11 cellular contexts compared by ENCODE assay signal in the genomic region with DNA sequence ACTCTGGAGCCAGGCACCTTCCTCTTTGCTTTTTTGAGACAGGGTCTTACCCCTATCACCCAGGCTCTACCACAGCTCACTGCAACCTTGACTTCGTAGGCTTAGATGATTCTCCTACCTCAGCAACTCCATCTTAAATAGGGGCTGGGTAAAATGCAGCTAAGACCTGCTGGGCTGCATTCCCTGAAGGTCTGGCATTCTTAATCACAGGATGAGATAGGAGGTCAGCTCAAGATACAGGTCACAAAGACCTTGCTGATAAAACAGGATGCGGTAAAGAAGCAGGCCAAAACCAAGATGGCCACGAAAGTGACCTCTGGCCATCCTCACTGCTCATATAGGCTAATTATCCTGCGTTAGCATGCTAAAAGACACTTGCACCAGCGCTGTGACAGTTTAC.
DNase-seq lines count a peak whose midpoint lies in the region; ATAC-seq and TF ChIP-seq lines count a peak whose summit lies in the region.
"Had no signal": no experiment of that assay in that cellular context is flagged by ENCODE, and none has a peak within 500 bp of the region (broad histone marks: within the 10 kb centered on the region; RNA-seq: fewer than 3 reads in every experiment).

No MANE protein-coding gene starts in this region.

- no peak for TF ChIP-seq CTCF in WTC11 (IDR thresholded peaks at IDR 0.05)
- TF ChIP-seq CTCF in type B pancreatic cell (conservative IDR thresholded peaks at IDR 0.05) = no peak

- H3K36me3 Mint-ChIP-seq in WTC11 (peaks cover 13% of the 10 kb centered on the region), type B pancreatic cell (no peaks in the 10 kb centered on the region)
- H3K36me3 Mint-ChIP-seq: CD14-positive monocyte; CD8-positive, alpha-beta T cell had no signal

- H3K27ac Mint-ChIP-seq in WTC11 (no peak overlapping the region), type B pancreatic cell (peak overlapping the region; percentile 60)
- H3K27ac Mint-ChIP-seq: CD14-positive monocyte; CD8-positive, alpha-beta T cell had no signal

- H3K27me3 Mint-ChIP-seq in WTC11 (ENCODE audit: low read depth) (no peaks in the 10 kb centered on the region), type B pancreatic cell (peaks cover 3% of the 10 kb centered on the region)

- no peak overlapping the region for H3K4me3 Mint-ChIP-seq in WTC11
- H3K4me3 Mint-ChIP-seq in type B pancreatic cell = peak overlapping the region; percentile 71
- H3K4me3 Mint-ChIP-seq: CD14-positive monocyte; CD8-positive, alpha-beta T cell had no signal

- DNase-seq in ELF-1 (ENCODE audit: low read depth, low spot score) (peak; percentile 81), WTC11 (ENCODE audit: low spot score) (no peak), iPS-NIHi7 (ENCODE audit: extremely low spot score) (peak; percentile 26), type B pancreatic cell (ENCODE audit: extremely low spot score, unreplicated experiment) (no peak), 8988T (no peak)
- DNase-seq: CD8-positive, alpha-beta T cell; DMS53 had no signal

- H3K9me3 Mint-ChIP-seq in WTC11 (peaks cover 21% of the 10 kb centered on the region), type B pancreatic cell (peaks cover 9% of the 10 kb centered on the region)

- peak; percentile 46 for ATAC-seq in WTC11
- no peak for ATAC-seq in GM18909 (IDR thresholded peaks at IDR 0.05; ENCODE audit: poor library complexity, unreplicated experiment)
- ATAC-seq in HG02588 (IDR thresholded peaks at IDR 0.05; ENCODE audit: unreplicated experiment) = no peak
- ATAC-seq: CD8-positive, alpha-beta T cell; HCT116 had no signal

- CTCF ChIA-PET in WTC11 (lab: Charles Lee) = interaction anchor here (1.1 kb wide), 1 partner anchor 22 kb away, joined by 4 read pairs; no protein-coding TSS in a partner anchor

- H3K4me1 Mint-ChIP-seq in WTC11 = peaks cover 23% of the 10 kb centered on the region
- H3K4me1 Mint-ChIP-seq in type B pancreatic cell (ENCODE audit: unreplicated experiment) = no peaks in the 10 kb centered on the region
- H3K4me1 Mint-ChIP-seq: CD14-positive monocyte had no signal

- POLR2A ChIA-PET in WTC11 (lab: Charles Lee) = no interaction called here

TF ChIP-seq in WTC11, 78 proteins besides CTCF, POLR2A, EP300 and RAD21:
- TF ChIP-seq KAT7 (CRISPR knock-in tag; IDR thresholded peaks at IDR 0.05; ENCODE audit: borderline replicate concordance) (no peak), SMAD3 (CRISPR knock-in tag; IDR thresholded peaks at IDR 0.05; ENCODE audit: borderline replicate concordance) (no peak), NFYB (CRISPR knock-in tag; conservative IDR thresholded peaks at IDR 0.05; ENCODE audit: low read depth) (no peak), ZBTB21 (CRISPR knock-in tag; IDR thresholded peaks at IDR 0.05; ENCODE audit: borderline replicate concordance) (no peak), SMAD4 (CRISPR knock-in tag; IDR thresholded peaks at IDR 0.05) (no peak), ETV6 (CRISPR knock-in tag; IDR thresholded peaks at IDR 0.05) (no peak), CREB1 (CRISPR knock-in tag; IDR thresholded peaks at IDR 0.05) (no peak), FOXK1 (CRISPR knock-in tag; IDR thresholded peaks at IDR 0.05) (no peak), CREM (CRISPR knock-in tag; IDR thresholded peaks at IDR 0.05) (no peak)
- TF ChIP-seq, protein P1, sequence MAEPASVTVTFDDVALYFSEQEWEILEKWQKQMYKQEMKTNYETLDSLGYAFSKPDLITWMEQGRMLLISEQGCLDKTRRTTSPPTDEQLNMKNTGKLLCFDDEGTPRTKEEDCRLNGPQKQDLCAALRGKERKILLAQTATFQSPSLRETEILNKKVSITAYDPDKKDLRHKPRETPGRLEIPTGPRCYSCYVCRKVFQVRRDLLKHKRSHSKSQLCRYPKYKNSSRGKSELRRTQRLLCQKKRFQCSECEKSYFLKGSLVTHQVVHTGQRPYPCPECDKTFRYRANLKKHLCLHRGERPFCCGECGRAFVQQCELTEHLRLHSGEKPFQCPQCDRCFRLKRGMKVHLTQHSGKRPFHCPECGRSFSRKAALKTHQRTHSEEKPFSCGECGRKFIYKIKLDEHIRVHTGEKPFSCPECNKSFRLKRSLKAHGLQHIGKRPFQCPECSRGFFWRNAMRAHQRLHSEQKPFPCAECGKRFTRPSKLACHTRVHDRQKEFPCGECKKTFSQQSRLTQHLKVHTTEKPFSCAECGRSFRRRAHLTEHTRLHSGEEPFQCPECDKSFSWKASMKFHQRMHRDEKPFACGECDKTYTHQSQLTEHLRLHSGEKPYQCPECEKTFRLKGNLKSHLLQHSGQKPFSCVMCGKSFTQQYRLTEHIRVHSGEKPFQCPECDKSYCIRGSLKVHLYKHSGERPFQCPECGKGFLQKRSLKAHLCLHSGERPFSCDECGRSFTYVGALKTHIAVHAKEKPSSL (CRISPR knock-in tag; conservative IDR thresholded peaks at IDR 0.05) = no peak
- TF ChIP-seq, protein P2, sequence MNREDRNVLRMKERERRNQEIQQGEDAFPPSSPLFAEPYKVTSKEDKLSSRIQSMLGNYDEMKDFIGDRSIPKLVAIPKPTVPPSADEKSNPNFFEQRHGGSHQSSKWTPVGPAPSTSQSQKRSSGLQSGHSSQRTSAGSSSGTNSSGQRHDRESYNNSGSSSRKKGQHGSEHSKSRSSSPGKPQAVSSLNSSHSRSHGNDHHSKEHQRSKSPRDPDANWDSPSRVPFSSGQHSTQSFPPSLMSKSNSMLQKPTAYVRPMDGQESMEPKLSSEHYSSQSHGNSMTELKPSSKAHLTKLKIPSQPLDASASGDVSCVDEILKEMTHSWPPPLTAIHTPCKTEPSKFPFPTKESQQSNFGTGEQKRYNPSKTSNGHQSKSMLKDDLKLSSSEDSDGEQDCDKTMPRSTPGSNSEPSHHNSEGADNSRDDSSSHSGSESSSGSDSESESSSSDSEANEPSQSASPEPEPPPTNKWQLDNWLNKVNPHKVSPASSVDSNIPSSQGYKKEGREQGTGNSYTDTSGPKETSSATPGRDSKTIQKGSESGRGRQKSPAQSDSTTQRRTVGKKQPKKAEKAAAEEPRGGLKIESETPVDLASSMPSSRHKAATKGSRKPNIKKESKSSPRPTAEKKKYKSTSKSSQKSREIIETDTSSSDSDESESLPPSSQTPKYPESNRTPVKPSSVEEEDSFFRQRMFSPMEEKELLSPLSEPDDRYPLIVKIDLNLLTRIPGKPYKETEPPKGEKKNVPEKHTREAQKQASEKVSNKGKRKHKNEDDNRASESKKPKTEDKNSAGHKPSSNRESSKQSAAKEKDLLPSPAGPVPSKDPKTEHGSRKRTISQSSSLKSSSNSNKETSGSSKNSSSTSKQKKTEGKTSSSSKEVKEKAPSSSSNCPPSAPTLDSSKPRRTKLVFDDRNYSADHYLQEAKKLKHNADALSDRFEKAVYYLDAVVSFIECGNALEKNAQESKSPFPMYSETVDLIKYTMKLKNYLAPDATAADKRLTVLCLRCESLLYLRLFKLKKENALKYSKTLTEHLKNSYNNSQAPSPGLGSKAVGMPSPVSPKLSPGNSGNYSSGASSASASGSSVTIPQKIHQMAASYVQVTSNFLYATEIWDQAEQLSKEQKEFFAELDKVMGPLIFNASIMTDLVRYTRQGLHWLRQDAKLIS (CRISPR knock-in tag; IDR thresholded peaks at IDR 0.05; ENCODE audit: borderline replicate concordance) = no peak
- TF ChIP-seq, protein P3, sequence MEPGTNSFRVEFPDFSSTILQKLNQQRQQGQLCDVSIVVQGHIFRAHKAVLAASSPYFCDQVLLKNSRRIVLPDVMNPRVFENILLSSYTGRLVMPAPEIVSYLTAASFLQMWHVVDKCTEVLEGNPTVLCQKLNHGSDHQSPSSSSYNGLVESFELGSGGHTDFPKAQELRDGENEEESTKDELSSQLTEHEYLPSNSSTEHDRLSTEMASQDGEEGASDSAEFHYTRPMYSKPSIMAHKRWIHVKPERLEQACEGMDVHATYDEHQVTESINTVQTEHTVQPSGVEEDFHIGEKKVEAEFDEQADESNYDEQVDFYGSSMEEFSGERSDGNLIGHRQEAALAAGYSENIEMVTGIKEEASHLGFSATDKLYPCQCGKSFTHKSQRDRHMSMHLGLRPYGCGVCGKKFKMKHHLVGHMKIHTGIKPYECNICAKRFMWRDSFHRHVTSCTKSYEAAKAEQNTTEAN (CRISPR knock-in tag; IDR thresholded peaks at IDR 0.05) = no peak

Comparison
In these comparisons a context has a peak if more than half of its experiments do, and no peak if none do; other contexts are left out.
1. DNase-seq: peak in ELF-1 (single experiment) and iPS-NIHi7 (single experiment); none in WTC11 (single experiment), type B pancreatic cell (single experiment) and 8988T (single experiment).